In genomic region chr10:79413196-79413595, GRCh38 we compare ENCODE assay signal across 8 cellular contexts. TPM values are rescaled to one million over a fixed set of nuclear protein-coding genes. Genes with fewer than 3 reads are reported as not detected.
A peak's percentile ranks its signal among the peaks of the same experiment; 100 is the strongest.
DNase-seq lines count a peak whose midpoint lies in the region; ATAC-seq and TF ChIP-seq lines count a peak whose summit lies in the region.

No MANE protein-coding gene starts in this region.

- no TSS peak for BruUV-seq in PC-3 (replicated peaks; lab: Mats Ljungman, UMichigan)

- H3K4me3 Mint-ChIP-seq in activated CD8-positive, alpha-beta T cell treated with anti-CD3 and anti-CD28 coated beads for 36 hours: no peak overlapping the region
- no peak overlapping the region for H3K4me3 Mint-ChIP-seq in activated CD8-positive, alpha-beta T cell treated with anti-CD3 and anti-CD28 coated beads, Interleukin-2, amount 10 ng/mL, durations not matched to agents 7 days and 5 days
- H3K4me3 Mint-ChIP-seq in glutamatergic neuron (ENCODE audit: unreplicated experiment): no peak overlapping the region
- no peak overlapping the region for H3K4me3 Mint-ChIP-seq in stimulated activated naive B cell treated with anti-CD40 and anti-IgM and Interleukin-4, amounts not matched to agents 10 μg/mL and 1 μg/mL and 100 μg/mL, for 72 hours

- intact Hi-C loops in activated CD8-positive, alpha-beta T cell treated with anti-CD3 and anti-CD28 coated beads for 36 hours (cut with micrococcal nuclease): no loop called here
- intact Hi-C loops in PC-3 (cut with micrococcal nuclease): loop anchor here (2.0 kb wide), 1 partner anchor 22 kb away; no protein-coding TSS in a partner anchor

- no peaks in the 10 kb centered on the region for H3K9me3 Mint-ChIP-seq in activated CD8-positive, alpha-beta T cell treated with anti-CD3 and anti-CD28 coated beads for 36 hours
- H3K9me3 Mint-ChIP-seq in activated CD8-positive, alpha-beta T cell treated with anti-CD3 and anti-CD28 coated beads, Interleukin-2, amount 10 ng/mL, durations not matched to agents 7 days and 5 days (ENCODE audit: insufficient read depth): no peaks in the 10 kb centered on the region
- H3K9me3 Mint-ChIP-seq in glutamatergic neuron (ENCODE audit: unreplicated experiment): peaks cover 5% of the 10 kb centered on the region
- no peaks in the 10 kb centered on the region for H3K9me3 Mint-ChIP-seq in stimulated activated naive B cell treated with anti-CD40 and anti-IgM and Interleukin-4, amounts not matched to agents 10 μg/mL and 1 μg/mL and 100 μg/mL, for 72 hours

- H3K9me2 ChIP-seq in PC-3 (replicated peaks; ENCODE audit: low read length): no peaks in the 10 kb centered on the region

- H3K27me3 ChIP-seq in PC-3 (ENCODE audit: low read length): no peaks in the 10 kb centered on the region

- H3K36me3 ChIP-seq in PC-3 (ENCODE audit: low read depth, low read length): no peaks in the 10 kb centered on the region; the same call in 1 of the 2 replicates

- H2AFZ ChIP-seq in PC-3 (ENCODE audit: low read length): no peak overlapping the region

- H3K4me2 ChIP-seq in PC-3 (ENCODE audit: low read length): peak overlapping the region; percentile 48

- peaks cover 21% of the 10 kb centered on the region for H3K4me1 ChIP-seq in PC-3 (ENCODE audit: insufficient read depth, low read length)

- no peaks in the 10 kb centered on the region for H3K79me2 ChIP-seq in PC-3 (ENCODE audit: low read length)

- H4K20me1 ChIP-seq in PC-3 (ENCODE audit: low read length): 0 out of 2 replicates have a peak, but pooled peaks cover 4% of the 10 kb centered on the region

- peak overlapping the region; percentile 4 for H3K27ac ChIP-seq in PC-3 (ENCODE audit: low read length)

- no peak overlapping the region for H3K4me3 ChIP-seq in PC-3 (ENCODE audit: low read length)

- POLR2A ChIA-PET in activated CD8-positive, alpha-beta T cell treated with anti-CD3 and anti-CD28 coated beads for 36 hours (lab: Charles Lee): interaction anchor here (1.0 kb wide), 1 partner anchor 42 kb away, joined by 3 read pairs; no protein-coding TSS in a partner anchor
- POLR2A ChIA-PET in activated CD8-positive, alpha-beta T cell treated with anti-CD3 and anti-CD28 coated beads, Interleukin-2, amount 10 ng/mL, durations not matched to agents 7 days and 5 days (lab: Charles Lee): interaction anchor here (0.6 kb wide), 1 partner anchor 1229 kb away, joined by 3 read pairs; no protein-coding TSS in a partner anchor
- POLR2A ChIA-PET in PC-3 (lab: Charles Lee; ENCODE audit: unreplicated experiment): interaction anchor here (0.6 kb wide), 1 partner anchor 44 kb away, joined by 4 read pairs; no protein-coding TSS in a partner anchor

- H3K9me3 ChIP-seq in PC-3 (ENCODE audit: low read length): no peaks in the 10 kb centered on the region

- H3K27ac Mint-ChIP-seq in activated CD8-positive, alpha-beta T cell treated with anti-CD3 and anti-CD28 coated beads for 36 hours: no peak overlapping the region
- H3K27ac Mint-ChIP-seq in activated CD8-positive, alpha-beta T cell treated with anti-CD3 and anti-CD28 coated beads, Interleukin-2, amount 10 ng/mL, durations not matched to agents 7 days and 5 days: no peak overlapping the region
- H3K27ac Mint-ChIP-seq in glutamatergic neuron (ENCODE audit: unreplicated experiment): no peak overlapping the region
- H3K27ac Mint-ChIP-seq in stimulated activated naive B cell treated with anti-CD40 and anti-IgM and Interleukin-4, amounts not matched to agents 10 μg/mL and 1 μg/mL and 100 μg/mL, for 72 hours: no peak overlapping the region

- no peaks in the 10 kb centered on the region for H3F3A ChIP-seq in PC-3 (ENCODE audit: low read length, unreplicated experiment)

- DNase-seq in activated CD8-positive, alpha-beta T cell treated with anti-CD3 and anti-CD28 coated beads for 36 hours: peak; percentile 53
- DNase-seq in activated CD8-positive, alpha-beta T cell treated with anti-CD3 and anti-CD28 coated beads, Interleukin-2, amount 10 ng/mL, durations not matched to agents 7 days and 5 days: no peak
- DNase-seq in PC-3 (peak; percentile 99), glutamatergic neuron (peak; percentile 26), NCI-H1436 treated with DMSO at 0.1 percent for 48 hours (lab: John Stamatoyannopoulos, UW) (no peak), NCI-H345 treated with DMSO at 0.1 percent for 48 hours (lab: John Stamatoyannopoulos, UW; ENCODE audit: unreplicated experiment) (no peak), NCI-H2081 (lab: John Stamatoyannopoulos, UW) (no peak)
- no peak for DNase-seq in stimulated activated naive B cell treated with anti-CD40 and anti-IgM and Interleukin-4, amounts not matched to agents 10 μg/mL and 1 μg/mL and 100 μg/mL, for 72 hours

- H3K27me3 Mint-ChIP-seq in activated CD8-positive, alpha-beta T cell treated with anti-CD3 and anti-CD28 coated beads for 36 hours: no peaks in the 10 kb centered on the region
- H3K27me3 Mint-ChIP-seq in activated CD8-positive, alpha-beta T cell treated with anti-CD3 and anti-CD28 coated beads, Interleukin-2, amount 10 ng/mL, durations not matched to agents 7 days and 5 days (ENCODE audit: low read depth): no peaks in the 10 kb centered on the region
- H3K27me3 Mint-ChIP-seq in glutamatergic neuron (ENCODE audit: unreplicated experiment): peaks cover 12% of the 10 kb centered on the region
- peaks cover 0 to 5% of the 10 kb centered on the region in 2 donors for H3K27me3 Mint-ChIP-seq in stimulated activated naive B cell treated with anti-CD40 and anti-IgM and Interleukin-4, amounts not matched to agents 10 μg/mL and 1 μg/mL and 100 μg/mL, for 72 hours

- ATAC-seq in activated CD8-positive, alpha-beta T cell treated with anti-CD3 and anti-CD28 coated beads for 36 hours: peak; percentile 82
- no peak for ATAC-seq in activated CD8-positive, alpha-beta T cell treated with anti-CD3 and anti-CD28 coated beads, Interleukin-2, amount 10 ng/mL, durations not matched to agents 7 days and 5 days
- peak; percentile 93 for ATAC-seq in PC-3
- peak; percentile 46 to 78 for ATAC-seq in stimulated activated naive B cell treated with anti-CD40 and anti-IgM and Interleukin-4, amounts not matched to agents 10 μg/mL and 1 μg/mL and 100 μg/mL, for 72 hours (replicated peaks)

- CTCF ChIA-PET in activated CD8-positive, alpha-beta T cell treated with anti-CD3 and anti-CD28 coated beads for 36 hours (lab: Charles Lee): interaction anchor here (1.2 to 1.9 kb wide), 4 partner anchors 13 to 55 kb away, joined by 4 to 7 read pairs (median 5); no protein-coding TSS in a partner anchor
- CTCF ChIA-PET in activated CD8-positive, alpha-beta T cell treated with anti-CD3 and anti-CD28 coated beads, Interleukin-2, amount 10 ng/mL, durations not matched to agents 7 days and 5 days (lab: Charles Lee): interaction anchor here (0.8 to 1.6 kb wide), 2 partner anchors 21 to 39 kb away, joined by 3 read pairs; no protein-coding TSS in a partner anchor
- CTCF ChIA-PET in PC-3 (lab: Charles Lee): interaction anchor here (1.2 to 1.4 kb wide), 2 partner anchors 39 to 75 kb away, joined by 4 to 10 read pairs; no protein-coding TSS in a partner anchor

- H3K36me3 Mint-ChIP-seq in activated CD8-positive, alpha-beta T cell treated with anti-CD3 and anti-CD28 coated beads for 36 hours (ENCODE audit: low read depth): no peaks in the 10 kb centered on the region
- no peaks in the 10 kb centered on the region for H3K36me3 Mint-ChIP-seq in activated CD8-positive, alpha-beta T cell treated with anti-CD3 and anti-CD28 coated beads, Interleukin-2, amount 10 ng/mL, durations not matched to agents 7 days and 5 days (ENCODE audit: low read depth)
- no peaks in the 10 kb centered on the region for H3K36me3 Mint-ChIP-seq in glutamatergic neuron (ENCODE audit: unreplicated experiment)
- H3K36me3 Mint-ChIP-seq in stimulated activated naive B cell treated with anti-CD40 and anti-IgM and Interleukin-4, amounts not matched to agents 10 μg/mL and 1 μg/mL and 100 μg/mL, for 72 hours: no peaks in the 10 kb centered on the region

- TF ChIP-seq CTCF in activated CD8-positive, alpha-beta T cell treated with anti-CD3 and anti-CD28 coated beads for 36 hours (IDR thresholded peaks at IDR 0.05): no peak
- TF ChIP-seq CTCF in PC-3 (conservative IDR thresholded peaks at IDR 0.05; ENCODE audit: low read depth, low read length): no peak
- no peak for TF ChIP-seq CTCF in glutamatergic neuron (IDR thresholded peaks at IDR 0.05; ENCODE audit: partially characterized antibody, unreplicated experiment)

- peaks cover 5% of the 10 kb centered on the region for H3K4me1 Mint-ChIP-seq in activated CD8-positive, alpha-beta T cell treated with anti-CD3 and anti-CD28 coated beads for 36 hours (ENCODE audit: low read depth)
- H3K4me1 Mint-ChIP-seq in activated CD8-positive, alpha-beta T cell treated with anti-CD3 and anti-CD28 coated beads, Interleukin-2, amount 10 ng/mL, durations not matched to agents 7 days and 5 days (ENCODE audit: low read depth): peaks cover 9% of the 10 kb centered on the region
- peaks cover 9% of the 10 kb centered on the region for H3K4me1 Mint-ChIP-seq in glutamatergic neuron (ENCODE audit: low read depth, unreplicated experiment)
- H3K4me1 Mint-ChIP-seq in stimulated activated naive B cell treated with anti-CD40 and anti-IgM and Interleukin-4, amounts not matched to agents 10 μg/mL and 1 μg/mL and 100 μg/mL, for 72 hours: peaks cover 8 to 18% of the 10 kb centered on the region in 2 donors

- H3K9ac ChIP-seq in PC-3 (ENCODE audit: low read length): no peak overlapping the region

RNA-seq across cellular contexts. Expression of gene ZCCHC24, which starts 32.2 kb away (rescaled TPM):
- 1 to 10 TPM; 1.0 to 1.7 TPM for total RNA-seq in activated CD8-positive, alpha-beta T cell treated with anti-CD3 and anti-CD28 coated beads for 36 hours
- 1 to 10 TPM; 1.7 to 1.8 TPM for total RNA-seq in activated CD8-positive, alpha-beta T cell treated with anti-CD3 and anti-CD28 coated beads, Interleukin-2, amount 10 ng/mL, durations not matched to agents 7 days and 5 days
- total RNA-seq in PC-3 (2014; rRNA removed): 32.9 and 40.7 TPM in 2 replicates
- total RNA-seq in glutamatergic neuron (ENCODE audit: unreplicated experiment): 3.0 TPM

Comparison
In these comparisons a context has a peak if more than half of its experiments do, and no peak if none do; other contexts are left out.
1. DNase-seq: peak in activated CD8-positive, alpha-beta T cell treated with anti-CD3 and anti-CD28 coated beads for 36 hours (single experiment), PC-3 (single experiment) and glutamatergic neuron (single experiment); none in activated CD8-positive, alpha-beta T cell treated with anti-CD3 and anti-CD28 coated beads, Interleukin-2, amount 10 ng/mL, durations not matched to agents 7 days and 5 days (single experiment), stimulated activated naive B cell treated with anti-CD40 and anti-IgM and Interleukin-4, amounts not matched to agents 10 μg/mL and 1 μg/mL and 100 μg/mL, for 72 hours (single experiment), NCI-H1436 treated with DMSO at 0.1 percent for 48 hours (single experiment), NCI-H345 treated with DMSO at 0.1 percent for 48 hours (single experiment) and NCI-H2081 (0 of 2).